8 cellular contexts compared by ENCODE assay signal in the genomic region with DNA sequence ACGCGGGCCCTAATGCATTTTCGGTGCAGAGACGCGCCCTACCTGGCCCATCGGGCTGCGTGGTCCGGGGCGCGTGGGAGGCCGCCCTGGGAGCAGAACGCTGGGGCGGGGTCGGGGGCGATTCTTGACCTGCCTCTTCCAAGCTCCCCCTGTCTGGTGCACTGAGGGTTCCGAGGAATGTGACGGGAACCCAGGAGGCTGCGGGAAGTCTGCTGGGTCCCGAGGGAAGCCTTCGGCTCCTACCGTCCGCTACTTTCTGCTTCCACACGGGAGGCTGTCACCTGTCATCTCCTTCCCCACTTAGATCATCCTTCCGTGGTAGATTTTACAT. TPM values are rescaled to one million over a fixed set of nuclear protein-coding genes. Genes with fewer than 3 reads are reported as not detected.
A peak's percentile ranks its signal among the peaks of the same experiment; 100 is the strongest.
DNase-seq lines count a peak whose midpoint lies in the region; ATAC-seq and TF ChIP-seq lines count a peak whose summit lies in the region.

No MANE protein-coding gene starts in this region.

- no peaks in the 10 kb centered on the region for H3K27me3 ChIP-seq in prostate gland (replicated peaks; ENCODE audit: insufficient read depth)

- no peaks in the 10 kb centered on the region for H3K9me3 ChIP-seq in prostate gland

- 4% methylated on average over 24 of the region's 24 CpGs for WGBS in prostate gland

- TF ChIP-seq CTCF in foreskin fibroblast (IDR thresholded peaks at IDR 0.05; ENCODE audit: low read depth, low read length) (no peak), prostate gland (IDR thresholded peaks at IDR 0.05) (no peak)

- no peak for TF ChIP-seq POLR2A in prostate gland (IDR thresholded peaks at IDR 0.05)

- DNase-seq in Right ventricle myocardium superior (no peak), left ventricle myocardium superior (no peak), foreskin fibroblast (peak in 1 of 2 donors; percentile 21), prostate gland (ENCODE audit: low spot score) (no peak), DMS153 (lab: John Stamatoyannopoulos, UW) (no peak), NCI-H1417 treated with DMSO at 0.1 percent for 48 hours (lab: John Stamatoyannopoulos, UW) (no peak)
- no peak for DNase-seq in effector CD8-positive, alpha-beta T cell (lab: John Stamatoyannopoulos, UW)

- peak overlapping the region; percentile 73 to 94 for H3K4me3 ChIP-seq in foreskin fibroblast (ENCODE audit: low read depth in 1 of 2, low read length in 2 of 2)
- peak overlapping the region; percentile 65 to 92 for H3K4me3 ChIP-seq in prostate gland

- H3K4me1 ChIP-seq in prostate gland (replicated peaks): no peaks in the 10 kb centered on the region

- H3K27ac ChIP-seq in prostate gland: peak overlapping the region; percentile 69 to 74

- intact Hi-C loops in Right ventricle myocardium superior (cut with DNase I): no loop called here
- intact Hi-C loops in left ventricle myocardium superior (cut with micrococcal nuclease): no loop called here
- intact Hi-C loops in prostate gland (cut with DNase I): loop anchor here (2.0 to 10.0 kb wide), 2 partner anchors 82 to 144 kb away; a partner anchor contains a TSS

- H3K36me3 ChIP-seq in prostate gland: no peaks in the 10 kb centered on the region

- ATAC-seq in Right ventricle myocardium superior (ENCODE audit: poor library complexity) (peak; percentile 6), left ventricle myocardium superior (no peak), SK-N-SH treated with all-trans-retinoic acid at 6 μM for 48 hours (peak; percentile 3; the same call in 2 of the 3 replicates)

TF ChIP-seq in SK-N-SH treated with all-trans-retinoic acid at 6 μM for 48 hours, 23 proteins besides CTCF, POLR2A, EP300 and RAD21:
- TF ChIP-seq, protein P1, sequence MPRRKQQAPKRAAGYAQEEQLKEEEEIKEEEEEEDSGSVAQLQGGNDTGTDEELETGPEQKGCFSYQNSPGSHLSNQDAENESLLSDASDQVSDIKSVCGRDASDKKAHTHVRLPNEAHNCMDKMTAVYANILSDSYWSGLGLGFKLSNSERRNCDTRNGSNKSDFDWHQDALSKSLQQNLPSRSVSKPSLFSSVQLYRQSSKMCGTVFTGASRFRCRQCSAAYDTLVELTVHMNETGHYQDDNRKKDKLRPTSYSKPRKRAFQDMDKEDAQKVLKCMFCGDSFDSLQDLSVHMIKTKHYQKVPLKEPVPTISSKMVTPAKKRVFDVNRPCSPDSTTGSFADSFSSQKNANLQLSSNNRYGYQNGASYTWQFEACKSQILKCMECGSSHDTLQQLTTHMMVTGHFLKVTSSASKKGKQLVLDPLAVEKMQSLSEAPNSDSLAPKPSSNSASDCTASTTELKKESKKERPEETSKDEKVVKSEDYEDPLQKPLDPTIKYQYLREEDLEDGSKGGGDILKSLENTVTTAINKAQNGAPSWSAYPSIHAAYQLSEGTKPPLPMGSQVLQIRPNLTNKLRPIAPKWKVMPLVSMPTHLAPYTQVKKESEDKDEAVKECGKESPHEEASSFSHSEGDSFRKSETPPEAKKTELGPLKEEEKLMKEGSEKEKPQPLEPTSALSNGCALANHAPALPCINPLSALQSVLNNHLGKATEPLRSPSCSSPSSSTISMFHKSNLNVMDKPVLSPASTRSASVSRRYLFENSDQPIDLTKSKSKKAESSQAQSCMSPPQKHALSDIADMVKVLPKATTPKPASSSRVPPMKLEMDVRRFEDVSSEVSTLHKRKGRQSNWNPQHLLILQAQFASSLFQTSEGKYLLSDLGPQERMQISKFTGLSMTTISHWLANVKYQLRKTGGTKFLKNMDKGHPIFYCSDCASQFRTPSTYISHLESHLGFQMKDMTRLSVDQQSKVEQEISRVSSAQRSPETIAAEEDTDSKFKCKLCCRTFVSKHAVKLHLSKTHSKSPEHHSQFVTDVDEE (CRISPR knock-in tag; IDR thresholded peaks at IDR 0.05): no peak
- TF ChIP-seq OSR1 (CRISPR knock-in tag; IDR thresholded peaks at IDR 0.05) (no peak), ZNF565 (CRISPR knock-in tag; conservative IDR thresholded peaks at IDR 0.05; ENCODE audit: low read depth) (no peak), ARNTL (CRISPR knock-in tag; IDR thresholded peaks at IDR 0.05; ENCODE audit: borderline replicate concordance, low read depth) (no peak), ZNF70 (CRISPR knock-in tag; IDR thresholded peaks at IDR 0.05) (no peak), ZFP30 (CRISPR knock-in tag; IDR thresholded peaks at IDR 0.05) (no peak), BACH2 (CRISPR knock-in tag; IDR thresholded peaks at IDR 0.05; ENCODE audit: borderline replicate concordance) (no peak), PPARA (CRISPR knock-in tag; IDR thresholded peaks at IDR 0.05; ENCODE audit: borderline replicate concordance) (no peak), ZC3H10 (CRISPR knock-in tag; IDR thresholded peaks at IDR 0.05) (no peak), TOX (CRISPR knock-in tag; IDR thresholded peaks at IDR 0.05; ENCODE audit: borderline replicate concordance) (no peak), ZFP3 (CRISPR knock-in tag; IDR thresholded peaks at IDR 0.05) (no peak), GLIS3 (CRISPR knock-in tag; IDR thresholded peaks at IDR 0.05) (no peak), TCF4 (CRISPR knock-in tag; IDR thresholded peaks at IDR 0.05; ENCODE audit: borderline replicate concordance) (no peak)
- TF ChIP-seq, protein P2, sequence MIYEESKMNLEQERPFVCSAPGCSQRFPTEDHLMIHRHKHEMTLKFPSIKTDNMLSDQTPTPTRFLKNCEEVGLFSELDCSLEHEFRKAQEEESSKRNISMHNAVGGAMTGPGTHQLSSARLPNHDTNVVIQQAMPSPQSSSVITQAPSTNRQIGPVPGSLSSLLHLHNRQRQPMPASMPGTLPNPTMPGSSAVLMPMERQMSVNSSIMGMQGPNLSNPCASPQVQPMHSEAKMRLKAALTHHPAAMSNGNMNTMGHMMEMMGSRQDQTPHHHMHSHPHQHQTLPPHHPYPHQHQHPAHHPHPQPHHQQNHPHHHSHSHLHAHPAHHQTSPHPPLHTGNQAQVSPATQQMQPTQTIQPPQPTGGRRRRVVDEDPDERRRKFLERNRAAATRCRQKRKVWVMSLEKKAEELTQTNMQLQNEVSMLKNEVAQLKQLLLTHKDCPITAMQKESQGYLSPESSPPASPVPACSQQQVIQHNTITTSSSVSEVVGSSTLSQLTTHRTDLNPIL (CRISPR knock-in tag; IDR thresholded peaks at IDR 0.05; ENCODE audit: low read depth): no peak
- TF ChIP-seq, protein P3, sequence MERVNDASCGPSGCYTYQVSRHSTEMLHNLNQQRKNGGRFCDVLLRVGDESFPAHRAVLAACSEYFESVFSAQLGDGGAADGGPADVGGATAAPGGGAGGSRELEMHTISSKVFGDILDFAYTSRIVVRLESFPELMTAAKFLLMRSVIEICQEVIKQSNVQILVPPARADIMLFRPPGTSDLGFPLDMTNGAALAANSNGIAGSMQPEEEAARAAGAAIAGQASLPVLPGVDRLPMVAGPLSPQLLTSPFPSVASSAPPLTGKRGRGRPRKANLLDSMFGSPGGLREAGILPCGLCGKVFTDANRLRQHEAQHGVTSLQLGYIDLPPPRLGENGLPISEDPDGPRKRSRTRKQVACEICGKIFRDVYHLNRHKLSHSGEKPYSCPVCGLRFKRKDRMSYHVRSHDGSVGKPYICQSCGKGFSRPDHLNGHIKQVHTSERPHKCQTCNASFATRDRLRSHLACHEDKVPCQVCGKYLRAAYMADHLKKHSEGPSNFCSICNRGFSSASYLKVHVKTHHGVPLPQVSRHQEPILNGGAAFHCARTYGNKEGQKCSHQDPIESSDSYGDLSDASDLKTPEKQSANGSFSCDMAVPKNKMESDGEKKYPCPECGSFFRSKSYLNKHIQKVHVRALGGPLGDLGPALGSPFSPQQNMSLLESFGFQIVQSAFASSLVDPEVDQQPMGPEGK (CRISPR knock-in tag; IDR thresholded peaks at IDR 0.05; ENCODE audit: borderline replicate concordance): no peak
- TF ChIP-seq, protein P4, sequence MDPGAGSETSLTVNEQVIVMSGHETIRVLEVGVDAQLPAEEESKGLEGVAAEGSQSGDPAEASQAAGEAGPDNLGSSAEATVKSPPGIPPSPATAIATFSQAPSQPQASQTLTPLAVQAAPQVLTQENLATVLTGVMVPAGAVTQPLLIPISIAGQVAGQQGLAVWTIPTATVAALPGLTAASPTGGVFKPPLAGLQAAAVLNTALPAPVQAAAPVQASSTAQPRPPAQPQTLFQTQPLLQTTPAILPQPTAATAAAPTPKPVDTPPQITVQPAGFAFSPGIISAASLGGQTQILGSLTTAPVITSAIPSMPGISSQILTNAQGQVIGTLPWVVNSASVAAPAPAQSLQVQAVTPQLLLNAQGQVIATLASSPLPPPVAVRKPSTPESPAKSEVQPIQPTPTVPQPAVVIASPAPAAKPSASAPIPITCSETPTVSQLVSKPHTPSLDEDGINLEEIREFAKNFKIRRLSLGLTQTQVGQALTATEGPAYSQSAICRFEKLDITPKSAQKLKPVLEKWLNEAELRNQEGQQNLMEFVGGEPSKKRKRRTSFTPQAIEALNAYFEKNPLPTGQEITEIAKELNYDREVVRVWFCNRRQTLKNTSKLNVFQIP (CRISPR knock-in tag; IDR thresholded peaks at IDR 0.05; ENCODE audit: borderline replicate concordance, low read depth): no peak
- TF ChIP-seq, protein P5, sequence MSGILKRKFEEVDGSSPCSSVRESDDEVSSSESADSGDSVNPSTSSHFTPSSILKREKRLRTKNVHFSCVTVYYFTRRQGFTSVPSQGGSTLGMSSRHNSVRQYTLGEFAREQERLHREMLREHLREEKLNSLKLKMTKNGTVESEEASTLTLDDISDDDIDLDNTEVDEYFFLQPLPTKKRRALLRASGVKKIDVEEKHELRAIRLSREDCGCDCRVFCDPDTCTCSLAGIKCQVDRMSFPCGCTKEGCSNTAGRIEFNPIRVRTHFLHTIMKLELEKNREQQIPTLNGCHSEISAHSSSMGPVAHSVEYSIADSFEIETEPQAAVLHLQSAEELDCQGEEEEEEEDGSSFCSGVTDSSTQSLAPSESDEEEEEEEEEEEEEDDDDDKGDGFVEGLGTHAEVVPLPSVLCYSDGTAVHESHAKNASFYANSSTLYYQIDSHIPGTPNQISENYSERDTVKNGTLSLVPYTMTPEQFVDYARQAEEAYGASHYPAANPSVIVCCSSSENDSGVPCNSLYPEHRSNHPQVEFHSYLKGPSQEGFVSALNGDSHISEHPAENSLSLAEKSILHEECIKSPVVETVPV (CRISPR knock-in tag; IDR thresholded peaks at IDR 0.05): no peak

RNA-seq across cellular contexts. Expression of a gene that starts 0.8 kb away (rescaled TPM):
- 10.0 TPM for total RNA-seq in Right ventricle myocardium superior
- 11.8 TPM for total RNA-seq in left ventricle myocardium superior
- total RNA-seq in prostate gland: 1 to 10 TPM; 6.9 to 8.4 TPM

RNA-seq across cellular contexts. Expression of a gene that starts 59.9 kb away (rescaled TPM):
- total RNA-seq in Right ventricle myocardium superior: 22.3 TPM
- 26.0 TPM for total RNA-seq in left ventricle myocardium superior
- 10 to 100 TPM; 24.4 to 52.4 TPM for total RNA-seq in prostate gland
